In genomic region chr4:1229117-1229849, GRCh38 we compare ENCODE assay signal across 28 cellular contexts. TPM values are rescaled to one million over a fixed set of nuclear protein-coding genes. Genes with fewer than 3 reads are reported as not detected.
"Had no signal": no experiment of that assay in that cellular context is flagged by ENCODE, and none has a peak within 500 bp of the region (broad histone marks: within the 10 kb centered on the region; RNA-seq: fewer than 3 reads in every experiment).

No MANE protein-coding gene starts in this region.

- H3K4me3 ChIP-seq: breast epithelium, skin epidermis, tibial nerve had no signal

- H3K27me3 Mint-ChIP-seq: activated CD4-positive, alpha-beta memory T cell treated with anti-CD3 and anti-CD28 coated beads for 36 hours; activated CD4-positive, alpha-beta T cell treated with anti-CD3 and anti-CD28 coated beads, Interleukin-2, amount 10 ng/mL, durations not matched to agents 24 days and 14 days; activated T-helper 17 cell treated with anti-CD3 and anti-CD28 coated beads, Interleukin-2, amount 50 U/mL, for 72 hours; memory B cell; natural killer cell treated with Interleukin-12 subunit alpha and Interleukin-12 subunit beta and Interleukin-15 and Interleukin-18, amount 100 ng/mL, for 72 hours had no signal

- H3K27ac ChIP-seq: breast epithelium, tibial nerve, WERI-Rb-1 had no signal

- DNase-seq: activated CD4-positive, alpha-beta memory T cell treated with anti-CD3 and anti-CD28 coated beads for 36 hours; activated CD4-positive, alpha-beta T cell treated with anti-CD3 and anti-CD28 coated beads, Interleukin-2, amount 10 ng/mL, durations not matched to agents 24 days and 14 days; activated CD4-positive, CD25-positive, alpha-beta regulatory T cell treated with anti-CD3 and anti-CD28 coated beads, Interleukin-2, amount 50 U/mL, for 72 hours; activated CD8-positive, alpha-beta memory T cell treated with anti-CD3 and anti-CD28 coated beads, Interleukin-2, amount 50 U/mL, for 4 hours; activated gamma-delta T cell treated with Interleukin-2 at 50 U/mL for 16 hours; activated naive CD4-positive, alpha-beta T cell treated with anti-CD3 and anti-CD28 coated beads, Interleukin-2, amount 50 U/mL, for 16 hours; activated T-cell treated with anti-CD3 and anti-CD28 coated beads, Interleukin-2, amount 50 U/mL, for 4 hours; central memory CD4-positive, alpha-beta T cell; head of caudate nucleus; hippocampal formation; immature natural killer cell; kidney; left colon; posterior cingulate gyrus; stimulated activated CD4-positive, alpha-beta T cell treated with anti-CD3 and anti-CD28 coated beads, Interleukin-12 subunit alpha, Interleukin-12 subunit beta, amount 100 ng/mL, for 4 hours; stimulated activated CD4-positive, alpha-beta T cell treated with anti-CD3 and anti-CD28 coated beads, Interleukin-4, amount 100 ng/mL, for 1 hour; SW 1271; T1000; WERI-Rb-1 had no signal

- H3K9me3 Mint-ChIP-seq: activated CD4-positive, alpha-beta memory T cell treated with anti-CD3 and anti-CD28 coated beads for 36 hours; activated CD4-positive, alpha-beta T cell treated with anti-CD3 and anti-CD28 coated beads, Interleukin-2, amount 10 ng/mL, durations not matched to agents 24 days and 14 days; activated T-cell treated with anti-CD3 and anti-CD28 coated beads, Interleukin-2, amount 50 U/mL, for 4 hours; activated T-helper 17 cell treated with anti-CD3 and anti-CD28 coated beads, Interleukin-2, amount 50 U/mL, for 72 hours; immature natural killer cell; memory B cell; natural killer cell treated with Interleukin-12 subunit alpha and Interleukin-12 subunit beta and Interleukin-15 and Interleukin-18, amount 100 ng/mL, for 72 hours; T-helper 1 cell treated with Interleukin-12 subunit alpha and Interleukin-12 subunit beta and Interleukin-4 antibody, amounts not matched to agents 30 μg/mL and 1 μg/mL, for 36 hours had no signal

- H3K4me3 Mint-ChIP-seq: activated CD4-positive, alpha-beta memory T cell treated with anti-CD3 and anti-CD28 coated beads for 36 hours; activated CD4-positive, alpha-beta T cell treated with anti-CD3 and anti-CD28 coated beads, Interleukin-2, amount 10 ng/mL, durations not matched to agents 24 days and 14 days; activated T-cell treated with anti-CD3 and anti-CD28 coated beads, Interleukin-2, amount 50 U/mL, for 4 hours; activated T-helper 17 cell treated with anti-CD3 and anti-CD28 coated beads, Interleukin-2, amount 50 U/mL, for 72 hours; immature natural killer cell; memory B cell; natural killer cell treated with Interleukin-12 subunit alpha and Interleukin-12 subunit beta and Interleukin-15 and Interleukin-18, amount 100 ng/mL, for 72 hours; T-helper 1 cell treated with Interleukin-12 subunit alpha and Interleukin-12 subunit beta and Interleukin-4 antibody, amounts not matched to agents 30 μg/mL and 1 μg/mL, for 36 hours had no signal

- ATAC-seq: activated T-cell treated with anti-CD3 and anti-CD28 coated beads, Interleukin-2, amount 50 U/mL, for 4 hours; activated T-helper 17 cell treated with anti-CD3 and anti-CD28 coated beads, Interleukin-2, amount 50 U/mL, for 72 hours; left colon; sciatic nerve had no signal

- H3K9me3 ChIP-seq: breast epithelium, tibial nerve had no signal

- H3K36me3 ChIP-seq: breast epithelium had no signal

- H3K27ac Mint-ChIP-seq: activated CD4-positive, alpha-beta memory T cell treated with anti-CD3 and anti-CD28 coated beads for 36 hours; activated CD4-positive, alpha-beta T cell treated with anti-CD3 and anti-CD28 coated beads, Interleukin-2, amount 10 ng/mL, durations not matched to agents 24 days and 14 days; activated T-helper 17 cell treated with anti-CD3 and anti-CD28 coated beads, Interleukin-2, amount 50 U/mL, for 72 hours; memory B cell; natural killer cell treated with Interleukin-12 subunit alpha and Interleukin-12 subunit beta and Interleukin-15 and Interleukin-18, amount 100 ng/mL, for 72 hours; T-helper 1 cell treated with Interleukin-12 subunit alpha and Interleukin-12 subunit beta and Interleukin-4 antibody, amounts not matched to agents 30 μg/mL and 1 μg/mL, for 36 hours had no signal

- H3K27me3 ChIP-seq: breast epithelium, tibial nerve had no signal

- FAIRE-seq: endothelial cell of umbilical vein, kidney had no signal

RNA-seq across cellular contexts. Expression of gene SPON2, which starts 56.9 kb away (rescaled TPM):
- total RNA-seq: endothelial cell of umbilical vein had no signal
